ENCODE assay signal across 24 cellular contexts in genomic region chr12:13091831-13092230, GRCh38. TPM values are rescaled to one million over a fixed set of nuclear protein-coding genes. Genes with fewer than 3 reads are reported as not detected.
A peak's percentile ranks its signal among the peaks of the same experiment; 100 is the strongest.
DNase-seq lines count a peak whose midpoint lies in the region; ATAC-seq and TF ChIP-seq lines count a peak whose summit lies in the region.
"Had no signal": no experiment of that assay in that cellular context is flagged by ENCODE, and none has a peak within 500 bp of the region (broad histone marks: within the 10 kb centered on the region; RNA-seq: fewer than 3 reads in every experiment).

No MANE protein-coding gene starts in this region.

- TF ChIP-seq CTCF in hepatocyte (IDR thresholded peaks at IDR 0.05; ENCODE audit: poor library complexity) (no peak), type B pancreatic cell (conservative IDR thresholded peaks at IDR 0.05) (no peak)

- H3K9me3 Mint-ChIP-seq in activated T-helper 17 cell treated with anti-CD3 and anti-CD28 coated beads, Interleukin-2, amount 50 U/mL, for 72 hours: no peaks in the 10 kb centered on the region
- no peaks in the 10 kb centered on the region for H3K9me3 Mint-ChIP-seq in type B pancreatic cell
- H3K9me3 Mint-ChIP-seq: CD4-positive, alpha-beta T cell had no signal

- H3K4me3 Mint-ChIP-seq in activated T-helper 17 cell treated with anti-CD3 and anti-CD28 coated beads, Interleukin-2, amount 50 U/mL, for 72 hours: no peak overlapping the region
- H3K4me3 Mint-ChIP-seq in type B pancreatic cell: peak overlapping the region; percentile 29
- H3K4me3 Mint-ChIP-seq: CD4-positive, alpha-beta T cell had no signal

- no peaks in the 10 kb centered on the region for H3K79me2 ChIP-seq in hepatocyte

- H3K4me3 ChIP-seq in hepatocyte (no peak overlapping the region), SJCRH30 (no peak overlapping the region)
- H3K4me3 ChIP-seq: GM12878 had no signal

- H3K4me1 ChIP-seq in hepatocyte (ENCODE audit: insufficient read depth): peaks cover 18% of the 10 kb centered on the region
- peaks cover 30% of the 10 kb centered on the region for H3K4me1 ChIP-seq in SJCRH30

- peaks cover 11% of the 10 kb centered on the region for H3K27me3 Mint-ChIP-seq in activated T-helper 17 cell treated with anti-CD3 and anti-CD28 coated beads, Interleukin-2, amount 50 U/mL, for 72 hours
- H3K27me3 Mint-ChIP-seq in type B pancreatic cell: peaks cover 7% of the 10 kb centered on the region
- H3K27me3 Mint-ChIP-seq: CD4-positive, alpha-beta T cell had no signal

- H3K4me2 ChIP-seq in hepatocyte: no peak overlapping the region

- H3K9me3 ChIP-seq in hepatocyte (ENCODE audit: low read depth) (no peaks in the 10 kb centered on the region), SJCRH30 (replicated peaks) (no peaks in the 10 kb centered on the region)
- H3K9me3 ChIP-seq: Caco-2 had no signal

- peaks cover 8% of the 10 kb centered on the region for H3K4me1 Mint-ChIP-seq in activated T-helper 17 cell treated with anti-CD3 and anti-CD28 coated beads, Interleukin-2, amount 50 U/mL, for 72 hours
- peaks cover 5% of the 10 kb centered on the region for H3K4me1 Mint-ChIP-seq in type B pancreatic cell (ENCODE audit: unreplicated experiment)

- H3K36me3 Mint-ChIP-seq in activated T-helper 17 cell treated with anti-CD3 and anti-CD28 coated beads, Interleukin-2, amount 50 U/mL, for 72 hours (ENCODE audit: low read depth): no peaks in the 10 kb centered on the region
- H3K36me3 Mint-ChIP-seq in type B pancreatic cell: peaks cover 6% of the 10 kb centered on the region

- DNase-seq in NCI-H526 (lab: John Stamatoyannopoulos, UW) (peak; percentile 39 to 55), hepatocyte (ENCODE audit: low spot score) (peak; percentile 34), type B pancreatic cell (ENCODE audit: extremely low spot score, unreplicated experiment) (no peak), HUDEP-2 (lab: John Stamatoyannopoulos, UW; ENCODE audit: unreplicated experiment in 76 of 76) (no peak), SJCRH30 (no peak), NCI-H1694 treated with DMSO at 0.1 percent for 48 hours (lab: John Stamatoyannopoulos, UW) (no peak)
- DNase-seq: Caco-2; CD4-positive, alpha-beta T cell; DND-41; KBM-7; MM.1S; NCI-H1092 treated with DMSO at 0.1 percent for 48 hours; NCI-H1436 treated with DMSO at 0.1 percent for 48 hours; NCI-H2029; NCI-H2227 treated with DMSO at 0.1 percent for 48 hours; NCI-H510A; Right ventricle myocardium superior; SW 1271 had no signal

- peak overlapping the region; percentile 16 for H3K27ac Mint-ChIP-seq in activated T-helper 17 cell treated with anti-CD3 and anti-CD28 coated beads, Interleukin-2, amount 50 U/mL, for 72 hours
- peak overlapping the region; percentile 62 for H3K27ac Mint-ChIP-seq in type B pancreatic cell
- H3K27ac Mint-ChIP-seq: CD4-positive, alpha-beta T cell had no signal

- H3K36me3 ChIP-seq in hepatocyte (replicated peaks; ENCODE audit: insufficient read depth, low read depth) (no peaks in the 10 kb centered on the region), SJCRH30 (no peaks in the 10 kb centered on the region)

- no peaks in the 10 kb centered on the region for H3K9me2 ChIP-seq in hepatocyte (replicated peaks; ENCODE audit: insufficient read depth)

- no peak for ATAC-seq in activated T-helper 17 cell treated with anti-CD3 and anti-CD28 coated beads, Interleukin-2, amount 50 U/mL, for 72 hours (replicated peaks)
- ATAC-seq in HG03108 (IDR thresholded peaks at IDR 0.05; ENCODE audit: unreplicated experiment): no peak
- ATAC-seq: GM12878, HepG2 had no signal

- H3K27ac ChIP-seq in hepatocyte (no peak overlapping the region), SJCRH30 (no peak overlapping the region)

- H3K27me3 ChIP-seq in hepatocyte (peaks cover 13% of the 10 kb centered on the region), SJCRH30 (no peaks in the 10 kb centered on the region)

- no peak overlapping the region for H2AFZ ChIP-seq in hepatocyte

- WGBS in hepatocyte (ENCODE audit: low lambda C conversion rate, missing lambda C conversion rate): 73% methylated on average over 6 of the region's 6 CpGs

- H4K20me1 ChIP-seq in hepatocyte (ENCODE audit: insufficient read depth, poor library complexity, severe bottlenecking): no peaks in the 10 kb centered on the region

RNA-seq across cellular contexts. Expression of gene GSG1, which starts 11.6 kb away (rescaled TPM):
- not detected for total RNA-seq in activated T-helper 17 cell treated with anti-CD3 and anti-CD28 coated beads, Interleukin-2, amount 50 U/mL, for 72 hours
- 1.5 TPM in 1 of 2 replicates, not detected in the other for total RNA-seq in hepatocyte
- 0.37 and 0.72 TPM in 2 replicates for polyA plus RNA-seq in hepatocyte
- 0.36 and 2.0 TPM in 2 replicates for total RNA-seq in type B pancreatic cell (ENCODE audit: low replicate concordance)
- 0.49 and 1.0 TPM in 2 replicates for total RNA-seq in SJCRH30 (2014; rRNA removed; shearing (Covaris generic))
- total RNA-seq: Caco-2; CD4-positive, alpha-beta T cell; GM12878; HepG2; OCI-LY7; Right ventricle myocardium superior; RPMI7951 had no signal
- polyA plus RNA-seq: GM12878, HepG2 had no signal

RNA-seq across cellular contexts. Expression of gene FAM234B, which starts 47.6 kb away (rescaled TPM):
- 10 to 100 TPM in 1 of 2 donors, 1 to 10 TPM in 1; 9.7 to 14.7 TPM for total RNA-seq in activated T-helper 17 cell treated with anti-CD3 and anti-CD28 coated beads, Interleukin-2, amount 50 U/mL, for 72 hours
- total RNA-seq in hepatocyte: 4.0 and 4.1 TPM in 2 replicates
- polyA plus RNA-seq in hepatocyte: 0.66 and 0.85 TPM in 2 replicates
- total RNA-seq in type B pancreatic cell (ENCODE audit: low replicate concordance): 11.9 and 20.5 TPM in 2 replicates
- 8.4 and 9.1 TPM in 2 replicates for total RNA-seq in SJCRH30 (2014; rRNA removed; shearing (Covaris generic))

Comparison
In these comparisons a context has a peak if more than half of its experiments do, and no peak if none do; other contexts are left out.
1. DNase-seq: peak in NCI-H526 (2 of 2) and hepatocyte (single experiment); none in type B pancreatic cell (single experiment), HUDEP-2 (0 of 76), SJCRH30 (0 of 2) and NCI-H1694 treated with DMSO at 0.1 percent for 48 hours (single experiment).